Comparison of ENCODE assay signal across 12 cellular contexts in the genomic region with DNA sequence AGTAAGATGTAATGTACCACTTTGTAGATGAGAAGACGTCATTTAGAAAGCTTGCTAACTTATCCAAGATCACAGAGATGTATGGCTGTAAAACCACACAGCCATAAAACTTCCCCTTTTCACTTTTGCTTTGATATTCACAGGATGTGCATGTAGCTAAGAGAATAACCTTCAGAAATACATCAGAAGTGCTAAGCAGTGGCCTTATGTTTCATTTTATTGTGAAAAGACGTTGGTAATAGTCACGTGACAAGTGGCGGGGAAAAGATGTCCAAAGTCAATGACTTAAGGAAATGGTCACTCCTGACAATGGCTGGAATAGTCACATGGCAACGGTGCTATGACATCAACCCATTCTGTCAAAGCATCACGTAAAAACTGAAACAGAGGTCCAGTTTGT. TPM values are rescaled to one million over a fixed set of nuclear protein-coding genes. Genes with fewer than 3 reads are reported as not detected.
DNase-seq lines count a peak whose midpoint lies in the region; ATAC-seq, FAIRE-seq and TF ChIP-seq lines count a peak whose summit lies in the region.
"Had no signal": no experiment of that assay in that cellular context is flagged by ENCODE, and none has a peak within 500 bp of the region (broad histone marks: within the 10 kb centered on the region; RNA-seq: fewer than 3 reads in every experiment).

No MANE protein-coding gene starts in this region.

- H3K27ac Mint-ChIP-seq in stimulated activated memory B cell treated with anti-CD40 and anti-IgM and Interleukin-4, amounts not matched to agents 10 μg/mL and 1 μg/mL and 100 μg/mL, for 72 hours: peak overlapping the region; percentile 50

- TF ChIP-seq CTCF in HepG2 (CRISPR knock-in tag; IDR thresholded peaks at IDR 0.05): no peak
- TF ChIP-seq CTCF in right lobe of liver (IDR thresholded peaks at IDR 0.05): no peak
- no peak for TF ChIP-seq CTCF in suprapubic skin (IDR thresholded peaks at IDR 0.05)
- TF ChIP-seq CTCF in stomach (IDR thresholded peaks at IDR 0.05): no peak

- TF ChIP-seq EP300 in HepG2 (IDR thresholded peaks at IDR 0.05; ENCODE audit: low read depth in 2 of 2, low read length in 2 of 2): no peak
- TF ChIP-seq EP300 in HepG2 (CRISPR knock-in tag; IDR thresholded peaks at IDR 0.05; ENCODE audit: borderline replicate concordance): no peak
- TF ChIP-seq EP300 in suprapubic skin (IDR thresholded peaks at IDR 0.05): no peak
- no peak for TF ChIP-seq EP300 in stomach (IDR thresholded peaks at IDR 0.05)

- no peak overlapping the region for H3K4me2 ChIP-seq in HepG2 (ENCODE audit: low read depth, low read length)

- intact Hi-C loops in HepG2 (cut with micrococcal nuclease; ENCODE audit: unreplicated experiment): no loop called here
- intact Hi-C loops in right lobe of liver (cut with DNase I): no loop called here
- intact Hi-C loops in stomach (cut with DNase I; ENCODE audit: low total_unique reads): no loop called here

- no peaks in the 10 kb centered on the region for H3K36me3 ChIP-seq in HepG2 (replicated peaks in 1 of 2; ENCODE audit: control insufficient read depth in 1 of 2, insufficient read depth in 2 of 2, low read length in 2 of 2)
- H3K36me3 ChIP-seq in right lobe of liver: no peaks in the 10 kb centered on the region
- no peaks in the 10 kb centered on the region for H3K36me3 ChIP-seq in suprapubic skin
- H3K36me3 ChIP-seq in stomach: no peaks in the 10 kb centered on the region
- H3K36me3 ChIP-seq: ascending aorta, ovary had no signal

- peaks cover 23% of the 10 kb centered on the region for H3K4me1 Mint-ChIP-seq in stimulated activated memory B cell treated with anti-CD40 and anti-IgM and Interleukin-4, amounts not matched to agents 10 μg/mL and 1 μg/mL and 100 μg/mL, for 72 hours

- POLR2A ChIA-PET in HepG2 (lab: Yijun Ruan, JAX): no interaction called here

- peak overlapping the region; percentile 43 for H3K4me3 Mint-ChIP-seq in stimulated activated memory B cell treated with anti-CD40 and anti-IgM and Interleukin-4, amounts not matched to agents 10 μg/mL and 1 μg/mL and 100 μg/mL, for 72 hours

- TF ChIP-seq POLR2A in HepG2 (IDR thresholded peaks at IDR 0.05; ENCODE audit: insufficient read depth in 1 of 2, low read depth in 2 of 2, low read length in 2 of 2) (no peak), right lobe of liver (IDR thresholded peaks at IDR 0.05) (no peak), suprapubic skin (IDR thresholded peaks at IDR 0.05) (no peak), stomach (IDR thresholded peaks at IDR 0.05) (no peak)

- FAIRE-seq in HepG2 (lab: Jason Lieb, UNC) (no peak), frontal cortex (lab: Jason Lieb, UNC) (no peak)
- FAIRE-seq: keratinocyte had no signal

- H3K27me3 ChIP-seq in HepG2 (ENCODE audit: control insufficient read depth in 1 of 2, insufficient read depth in 2 of 2, low read length in 2 of 2) (no peaks in the 10 kb centered on the region), right lobe of liver (no peaks in the 10 kb centered on the region), suprapubic skin (no peaks in the 10 kb centered on the region), stomach (no peaks in the 10 kb centered on the region)
- H3K27me3 ChIP-seq: ascending aorta, ovary had no signal

- no peaks in the 10 kb centered on the region for H3K79me2 ChIP-seq in HepG2 (ENCODE audit: insufficient read depth, low read length)

- H4K20me1 ChIP-seq in HepG2 (ENCODE audit: insufficient read depth, low read length): no peaks in the 10 kb centered on the region

- H3K9me3 ChIP-seq in HepG2 (ENCODE audit: low read length) (no peaks in the 10 kb centered on the region), right lobe of liver (no peaks in the 10 kb centered on the region), suprapubic skin (no peaks in the 10 kb centered on the region), stomach (no peaks in the 10 kb centered on the region)
- H3K9me3 ChIP-seq: ascending aorta, ovary had no signal

- H2AFZ ChIP-seq in HepG2 (ENCODE audit: low read length): no peak overlapping the region

- H3K4me3 ChIP-seq in HepG2 (replicated peaks in 1 of 3; ENCODE audit: insufficient read depth in 1 of 3, low read depth in 2 of 3, low read length in 3 of 3) (no peak overlapping the region), right lobe of liver (no peak overlapping the region), suprapubic skin (no peak overlapping the region), stomach (no peak overlapping the region)
- H3K4me3 ChIP-seq: ascending aorta, ovary had no signal

- no peak overlapping the region for H3K27ac ChIP-seq in HepG2 (ENCODE audit: extremely low read length, insufficient read depth, low read length)
- no peak overlapping the region for H3K27ac ChIP-seq in right lobe of liver
- no peak overlapping the region for H3K27ac ChIP-seq in suprapubic skin
- H3K27ac ChIP-seq in stomach: no peak overlapping the region
- H3K27ac ChIP-seq: ascending aorta, ovary had no signal

- no peaks in the 10 kb centered on the region for H3K27me3 Mint-ChIP-seq in stimulated activated memory B cell treated with anti-CD40 and anti-IgM and Interleukin-4, amounts not matched to agents 10 μg/mL and 1 μg/mL and 100 μg/mL, for 72 hours

- ATAC-seq in HepG2: no peak
- ATAC-seq in right lobe of liver: no peak
- ATAC-seq in HG02623 (IDR thresholded peaks at IDR 0.05; ENCODE audit: unreplicated experiment): peak; percentile 98
- peak; percentile 94 for ATAC-seq in HG03460 (IDR thresholded peaks at IDR 0.05; ENCODE audit: unreplicated experiment)
- ATAC-seq in stimulated activated memory B cell treated with anti-CD40 and anti-IgM and Interleukin-4, amounts not matched to agents 10 μg/mL and 1 μg/mL and 100 μg/mL, for 72 hours: peak; percentile 92

- BruUV-seq in HepG2 (replicated peaks; lab: Mats Ljungman, UMichigan): no TSS peak

- H3K4me1 ChIP-seq in HepG2 (ENCODE audit: insufficient read depth, low read length) (no peaks in the 10 kb centered on the region), right lobe of liver (no peaks in the 10 kb centered on the region), suprapubic skin (no peaks in the 10 kb centered on the region), stomach (no peaks in the 10 kb centered on the region)
- H3K4me1 ChIP-seq: ascending aorta had no signal

- DNase-seq in HepG2 (ENCODE audit: low spot score) (no peak), right lobe of liver (no peak), suprapubic skin (ENCODE audit: low spot score in 2 of 2) (no peak), stomach (no peak), frontal cortex (ENCODE audit: low spot score in 2 of 2) (no peak)
- DNase-seq: erythroblast, ovary had no signal

- H3K9me3 Mint-ChIP-seq in stimulated activated memory B cell treated with anti-CD40 and anti-IgM and Interleukin-4, amounts not matched to agents 10 μg/mL and 1 μg/mL and 100 μg/mL, for 72 hours: no peaks in the 10 kb centered on the region

- CTCF ChIA-PET in HepG2 (lab: Yijun Ruan, JAX; ENCODE audit: low intra/inter-chr PET ratio, low total read pairs): no interaction called here

- no peak overlapping the region for H3K9ac ChIP-seq in HepG2 (ENCODE audit: insufficient read depth, low read depth, low read length)

- 19% methylated on average over 6 of the region's 6 CpGs for WGBS in HepG2 (ENCODE audit: low lambda C conversion rate)
- WGBS in right lobe of liver (ENCODE audit: insufficient coverage, low coverage, low lambda C conversion rate, missing lambda C conversion rate): 34% methylated on average over 6 of the region's 6 CpGs
- WGBS in suprapubic skin: 71% methylated on average over 6 of the region's 6 CpGs
- 53 to 75% (median 68%) methylated on average over 6 of the region's 6 CpGs for WGBS in stomach, 5 donors

- TF ChIP-seq RAD21 in HepG2 (CRISPR knock-in tag; IDR thresholded peaks at IDR 0.05): no peak

- in situ Hi-C loops in HepG2 (cut with HindIII; ENCODE audit: extremely low pct_ligation_motif_present, low pct_unique_long_range_greater_than_20kb): no loop called here

- no peaks in the 10 kb centered on the region for H3K36me3 Mint-ChIP-seq in stimulated activated memory B cell treated with anti-CD40 and anti-IgM and Interleukin-4, amounts not matched to agents 10 μg/mL and 1 μg/mL and 100 μg/mL, for 72 hours

TF ChIP-seq in HepG2, 621 proteins besides CTCF, POLR2A, EP300 and RAD21 (continues in another document):
- TF ChIP-seq ZNF747 (CRISPR knock-in tag; IDR thresholded peaks at IDR 0.05; ENCODE audit: borderline replicate concordance) (no peak), RAD51 (IDR thresholded peaks at IDR 0.05; ENCODE audit: borderline replicate concordance) (peak; percentile 75; the same call in 1 of the 2 replicates)

RNA-seq across cellular contexts. Expression of a gene that starts 12.9 kb away (rescaled TPM):
- total RNA-seq in HepG2 (2016; rRNA removed; fragmentation: Illumina TruSeq; extraction: Trizol): not detected in 2 replicates
- not detected in 2 replicates for total RNA-seq in HepG2 (2016; cell fraction: cytosol; rRNA removed; fragmentation: Illumina TruSeq; extraction: Trizol; ENCODE audit: low read depth)
- total RNA-seq in HepG2 (2016; cell fraction: insoluble cytoplasmic fraction; rRNA removed; fragmentation: Illumina TruSeq; extraction: Trizol): not detected in 2 replicates
- total RNA-seq in HepG2 (2016; cell fraction: membrane; rRNA removed; fragmentation: Illumina TruSeq; extraction: Trizol): not detected in 2 replicates
- total RNA-seq in HepG2 (2016; cell fraction: nucleus; rRNA removed; fragmentation: Illumina TruSeq; extraction: Trizol): not detected in 2 replicates
- polyA plus RNA-seq in HepG2 (2011; rRNA removed): not detected in 2 replicates
- not detected in 2 replicates for polyA plus RNA-seq in HepG2 (2011; cell fraction: cytosol; rRNA removed)
- polyA plus RNA-seq in HepG2 (2011; cell fraction: nucleus; rRNA removed): not detected in 2 replicates
- polyA plus RNA-seq in HepG2 (2012): not detected in 2 replicates
- not detected in 2 replicates for polyA plus RNA-seq in HepG2 (2016; cell fraction: cytosol; fragmentation: Illumina TruSeq; extraction: Trizol; ENCODE audit: low read depth)
- polyA plus RNA-seq in HepG2 (2016; cell fraction: insoluble cytoplasmic fraction; fragmentation: Illumina TruSeq; extraction: Trizol; ENCODE audit: low read depth): not detected in 2 replicates
- polyA plus RNA-seq in HepG2 (2016; cell fraction: membrane; fragmentation: Illumina TruSeq; extraction: Trizol; ENCODE audit: low read depth): not detected in 2 replicates
- not detected in 2 replicates for polyA plus RNA-seq in HepG2 (2016; cell fraction: nucleus; fragmentation: Illumina TruSeq; extraction: Trizol; ENCODE audit: insufficient read depth, low read depth)
- polyA minus RNA-seq in HepG2 (2011; rRNA and poly(A)+ RNA removed; ENCODE audit: low replicate concordance): 0.02 TPM in 1 of 2 replicates, not detected in the other
- polyA minus RNA-seq in HepG2 (2011; cell fraction: cytosol; rRNA and poly(A)+ RNA removed): not detected in 2 replicates
- polyA minus RNA-seq in HepG2 (2011; cell fraction: nucleus; rRNA and poly(A)+ RNA removed): not detected in 2 replicates
- under 1 TPM in 5 of 6 experiments, not detected in 1; 0.12 to 0.49 (median 0.18) TPM for total RNA-seq in right lobe of liver
- total RNA-seq in suprapubic skin: under 1 TPM; 0.19 to 0.72 (median 0.53) TPM
- total RNA-seq in stomach: 1 to 10 TPM in 3 of 5 donors, under 1 TPM in 1, not detected in 1; 0.87 to 6.6 (median 2.5) TPM
- 1 to 10 TPM in 1 of 3 donors, under 1 TPM in 2; 0.31 to 1.8 (median 0.48) TPM for polyA plus RNA-seq in stomach
- total RNA-seq in frontal cortex: 63.6 TPM

Comparison
In these comparisons a context has a peak if more than half of its experiments do, and no peak if none do; other contexts are left out.
1. ATAC-seq: peak in HG02623 (single experiment), HG03460 (single experiment) and stimulated activated memory B cell treated with anti-CD40 and anti-IgM and Interleukin-4, amounts not matched to agents 10 μg/mL and 1 μg/mL and 100 μg/mL, for 72 hours (single experiment); none in HepG2 (single experiment) and right lobe of liver (0 of 4).